9 cellular contexts compared by ENCODE assay signal in genomic region chrX:72003811-72004750, GRCh38.
DNase-seq lines count a peak whose midpoint lies in the region; ATAC-seq and TF ChIP-seq lines count a peak whose summit lies in the region.
"Had no signal": no experiment of that assay in that cellular context is flagged by ENCODE, and none has a peak within 500 bp of the region (broad histone marks: within the 10 kb centered on the region; RNA-seq: fewer than 3 reads in every experiment).

No MANE protein-coding gene starts in this region.

- TF ChIP-seq CTCF in SK-N-SH (IDR thresholded peaks at IDR 0.05) (no peak), heart right ventricle (IDR thresholded peaks at IDR 0.05) (peak in 4 of 9 donors; percentile 14 to 32 (median 23)), retinal pigment epithelial cell (conservative IDR thresholded peaks at IDR 0.05; ENCODE audit: low read depth, low read length) (peak; percentile 30)

- H4K20me1 ChIP-seq in SK-N-SH (ENCODE audit: insufficient read depth), result no peaks in the 10 kb centered on the region

- H3K4me2 ChIP-seq in SK-N-SH, result no peak overlapping the region

- peaks cover 32% of the 10 kb centered on the region; the same call in 1 of the 2 replicates for H3K27me3 ChIP-seq in SK-N-SH (ENCODE audit: insufficient read depth)
- peaks cover 0 to 55% (median 0%) of the 10 kb centered on the region in 7 donors for H3K27me3 ChIP-seq in heart right ventricle

- POLR2A ChIA-PET in SK-N-SH (lab: Yijun Ruan, JAX), result no interaction called here

- CTCF ChIA-PET in SK-N-SH (lab: Yijun Ruan, JAX), result interaction anchor here (1.0 to 8.2 kb wide), 5 partner anchors 9 to 123 kb away, joined by 3 to 57 read pairs (median 3); no protein-coding TSS in a partner anchor

- ATAC-seq in heart right ventricle (peak; percentile 80 to 91 (median 85)), GM21619 (IDR thresholded peaks at IDR 0.05; ENCODE audit: unreplicated experiment) (no peak), HG03159 (IDR thresholded peaks at IDR 0.05; ENCODE audit: unreplicated experiment) (no peak)

- H3K9me2 ChIP-seq in SK-N-SH, result no peaks in the 10 kb centered on the region

- peaks cover 0 to 8% of the 10 kb centered on the region in 2 experiments; a peak in 1 of 4 replicates for H3K4me1 ChIP-seq in SK-N-SH (ENCODE audit: control insufficient read depth in 1 of 2, insufficient read depth in 2 of 2, low read depth in 1 of 2, low read length in 1 of 2)
- peaks cover 0 to 20% (median 8%) of the 10 kb centered on the region in 9 donors for H3K4me1 ChIP-seq in heart right ventricle

- WGBS in SK-N-SH (ENCODE audit: low lambda C conversion rate), result 35% methylated on average over 17 of the region's 17 CpGs
- WGBS in heart right ventricle, 2 donors, result 16 to 25% methylated on average over 15 to 17 of the region's 17 CpGs

- no peaks in the 10 kb centered on the region for H3F3A ChIP-seq in SK-N-SH (replicated peaks; ENCODE audit: insufficient read depth)

- H3K9ac ChIP-seq in SK-N-SH, result no peak overlapping the region

- DNase-seq in GM03348 (ENCODE audit: low spot score) (peak; percentile 52), SK-N-SH (peak; percentile 48), heart right ventricle (peak; percentile 33 to 48), retinal pigment epithelial cell (ENCODE audit: low read depth) (no peak), hepatic stellate cell (ENCODE audit: low spot score) (no peak)
- no peak for DNase-seq in activated CD4-positive, alpha-beta T cell treated with anti-CD3 and anti-CD28 coated beads, Interleukin-2, amount 50 U/mL, for 4 hours
- DNase-seq: activated naive CD8-positive, alpha-beta T cell treated with anti-CD3 and anti-CD28 coated beads, Interleukin-2, amount 10 ng/mL, durations not matched to agents 7 days and 5 days had no signal

- H3K79me2 ChIP-seq in SK-N-SH (ENCODE audit: insufficient read depth), result no peaks in the 10 kb centered on the region

- H3K36me3 ChIP-seq in SK-N-SH (replicated peaks in 1 of 2; ENCODE audit: control insufficient read depth in 1 of 2, insufficient read depth in 2 of 2, low read length in 1 of 2) (no peaks in the 10 kb centered on the region), heart right ventricle (no peaks in the 10 kb centered on the region)

- H3K9me3 ChIP-seq in SK-N-SH (no peaks in the 10 kb centered on the region), heart right ventricle (no peaks in the 10 kb centered on the region)

- intact Hi-C loops in heart right ventricle (cut with DNase I), result loop anchor here in 6 of 10 donors (5.0 to 10.0 kb wide), 6 partner anchors 89 to 541 kb away; partner anchors contain the start of genes NHSL2 (in 1 of the 6), PIN4 (in 1 of the 6) and RPS4X (in 1 of the 6)

- no peak overlapping the region for H2AFZ ChIP-seq in SK-N-SH (ENCODE audit: low read depth)

- H3K4me3 ChIP-seq in SK-N-SH (ENCODE audit: low read depth in 2 of 2, low read length in 1 of 2) (no peak overlapping the region), heart right ventricle (peak overlapping the region in 2 of 10 donors; percentile 5 to 11), retinal pigment epithelial cell (ENCODE audit: low read length) (no peak overlapping the region)

- peak; percentile 38; the same call in 1 of the 2 replicates for TF ChIP-seq RAD21 in SK-N-SH (IDR thresholded peaks at IDR 0.05; ENCODE audit: low read length)

- no peak for TF ChIP-seq EP300 in SK-N-SH (IDR thresholded peaks at IDR 0.05; ENCODE audit: borderline replicate concordance in 1 of 2, low read depth in 1 of 2, low read length in 1 of 2)

- H3K27ac ChIP-seq in SK-N-SH (ENCODE audit: low read depth in 2 of 2, low read length in 1 of 2) (no peak overlapping the region; a peak in 1 of 4 replicates), heart right ventricle (peak overlapping the region in 7 of 10 donors; percentile 14 to 74 (median 67))

TF ChIP-seq in SK-N-SH, 30 proteins besides CTCF, POLR2A, EP300 and RAD21:
- TF ChIP-seq EZH2phosphoT487 (IDR thresholded peaks at IDR 0.05; ENCODE audit: borderline replicate concordance, low read depth), result no peak
- no peak for TF ChIP-seq REST (IDR thresholded peaks at IDR 0.05; ENCODE audit: low read depth, low read length)
- TF ChIP-seq FOXJ3 (CRISPR knock-in tag; IDR thresholded peaks at IDR 0.05), result no peak
- no peak for TF ChIP-seq USF2 (IDR thresholded peaks at IDR 0.05; ENCODE audit: borderline replicate concordance, low read depth, low read length)
- TF ChIP-seq SIN3A (IDR thresholded peaks at IDR 0.05; ENCODE audit: borderline replicate concordance, low read depth, low read length), result no peak
- no peak for TF ChIP-seq TCF12 (IDR thresholded peaks at IDR 0.05)
- no peak for TF ChIP-seq PBX3 (IDR thresholded peaks at IDR 0.05)
- no peak for TF ChIP-seq MAX (IDR thresholded peaks at IDR 0.05; ENCODE audit: low read depth)
- TF ChIP-seq MEF2A (IDR thresholded peaks at IDR 0.05; ENCODE audit: borderline replicate concordance, low read depth), result no peak
- no peak for TF ChIP-seq ZBTB33 (IDR thresholded peaks at IDR 0.05; ENCODE audit: borderline replicate concordance, low read depth)
- no peak for TF ChIP-seq RFX5 (IDR thresholded peaks at IDR 0.05; ENCODE audit: low read length)
- TF ChIP-seq FOXM1 (IDR thresholded peaks at IDR 0.05; ENCODE audit: low read depth), result no peak
- no peak for TF ChIP-seq GATA2 (CRISPR knock-in tag; IDR thresholded peaks at IDR 0.05)
- no peak for TF ChIP-seq YY1 (IDR thresholded peaks at IDR 0.05; ENCODE audit: low read depth)
- no peak for TF ChIP-seq SMC3 (IDR thresholded peaks at IDR 0.05; ENCODE audit: low read depth, low read length)
- TF ChIP-seq RXRA (IDR thresholded peaks at IDR 0.05; ENCODE audit: borderline replicate concordance, low read depth), result no peak
- no peak for TF ChIP-seq TEAD4 (IDR thresholded peaks at IDR 0.05; ENCODE audit: borderline replicate concordance, insufficient read depth)
- no peak for TF ChIP-seq ELF1 (IDR thresholded peaks at IDR 0.05)
- TF ChIP-seq NRF1 (IDR thresholded peaks at IDR 0.05; ENCODE audit: low read depth, low read length), result no peak
TF ChIP-seq in SK-N-SH: peak in this region for 0.

Comparison
In these comparisons a context has a peak if more than half of its experiments do, and no peak if none do; other contexts are left out.
1. DNase-seq: peak in GM03348 (single experiment), SK-N-SH (single experiment) and heart right ventricle (2 of 2); none in retinal pigment epithelial cell (single experiment), hepatic stellate cell (single experiment) and activated CD4-positive, alpha-beta T cell treated with anti-CD3 and anti-CD28 coated beads, Interleukin-2, amount 50 U/mL, for 4 hours (0 of 2).
2. H3K27ac ChIP-seq: peak in heart right ventricle (7 of 10); none in SK-N-SH (0 of 2).
3. ATAC-seq: peak in heart right ventricle (8 of 8); none in GM21619 (single experiment) and HG03159 (single experiment).